In the genomic region with DNA sequence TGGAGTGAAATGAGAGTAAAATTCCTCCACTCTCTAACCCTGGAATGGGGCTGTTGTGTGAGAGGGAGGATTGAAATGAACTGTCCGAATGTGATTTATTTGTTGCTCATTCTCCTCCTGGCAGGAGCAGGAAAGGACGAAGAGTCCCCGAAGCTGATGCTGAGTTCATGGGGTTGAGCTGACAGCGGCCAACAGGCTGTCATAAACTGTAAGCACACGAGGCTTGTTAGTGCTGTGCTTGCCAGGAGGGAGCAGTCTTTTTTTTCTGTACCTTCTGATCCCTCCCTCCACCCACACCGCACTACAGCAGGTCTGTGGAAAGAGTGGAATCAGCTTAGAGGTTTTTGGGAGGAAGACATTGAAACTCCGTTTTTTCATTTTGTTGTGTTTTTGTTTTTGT, we compare ENCODE assay signal across 16 cellular contexts. TPM values are rescaled to one million over a fixed set of nuclear protein-coding genes. Genes with fewer than 3 reads are reported as not detected.
DNase-seq lines count a peak whose midpoint lies in the region; ATAC-seq and TF ChIP-seq lines count a peak whose summit lies in the region.
"Had no signal": no experiment of that assay in that cellular context is flagged by ENCODE, and none has a peak within 500 bp of the region (broad histone marks: within the 10 kb centered on the region; RNA-seq: fewer than 3 reads in every experiment).

No MANE protein-coding gene starts in this region.

- H4K20me1 ChIP-seq in hepatocyte (ENCODE audit: insufficient read depth, poor library complexity, severe bottlenecking): no peaks in the 10 kb centered on the region

- peak; percentile 28 for ATAC-seq in SK-N-SH treated with all-trans-retinoic acid at 6 μM for 48 hours
- ATAC-seq: activated CD8-positive, alpha-beta memory T cell treated with anti-CD3 and anti-CD28 coated beads, Interleukin-2, amount 10 ng/mL, durations not matched to agents 7 days and 5 days; stimulated activated naive CD8-positive, alpha-beta T cell treated with anti-CD3 and anti-CD28 coated beads, Interleukin-15, amount 100 ng/mL, for 72 hours had no signal

- no peak for TF ChIP-seq CTCF in hepatocyte (IDR thresholded peaks at IDR 0.05; ENCODE audit: poor library complexity)

- peak overlapping the region; percentile 36 for H2AFZ ChIP-seq in hepatocyte

- H3K36me3 ChIP-seq in hepatocyte (replicated peaks; ENCODE audit: insufficient read depth, low read depth): no peaks in the 10 kb centered on the region
- H3K36me3 ChIP-seq: pancreas had no signal

- H3K4me2 ChIP-seq in hepatocyte: peak overlapping the region; percentile 89

- no peaks in the 10 kb centered on the region for H3K27me3 ChIP-seq in hepatocyte
- H3K27me3 ChIP-seq: pancreas had no signal

- H3K4me1 ChIP-seq in hepatocyte (ENCODE audit: insufficient read depth): peaks cover 22% of the 10 kb centered on the region
- H3K4me1 ChIP-seq: pancreas had no signal

- peak overlapping the region; percentile 58 for H3K4me3 ChIP-seq in hepatocyte
- H3K4me3 ChIP-seq: K562, lung, pancreas had no signal

- WGBS in hepatocyte (ENCODE audit: low lambda C conversion rate, missing lambda C conversion rate): 39% methylated on average over 7 of the region's 7 CpGs

- H3K27ac ChIP-seq in hepatocyte: peak overlapping the region; percentile 94
- H3K27ac ChIP-seq: pancreas had no signal

- in situ Hi-C loops in G401 (cut with HindIII; ENCODE audit: low sequenced_read_pairs): no loop called here

- no peaks in the 10 kb centered on the region for H3K79me2 ChIP-seq in hepatocyte

- DNase-seq in G401 (ENCODE audit: low spot score): peak; percentile 56
- DNase-seq in hepatocyte (ENCODE audit: low spot score): peak; percentile 61
- DNase-seq in putamen (ENCODE audit: low spot score): peak; percentile 30
- no peak for DNase-seq in NCI-H510A treated with DMSO at 0.1 percent for 48 hours (lab: John Stamatoyannopoulos, UW)
- no peak for DNase-seq in NAMALWA (ENCODE audit: low spot score)
- no peak for DNase-seq in effector CD4-positive, alpha-beta T cell
- DNase-seq in dermis blood vessel endothelial cell: no peak
- DNase-seq: activated CD8-positive, alpha-beta memory T cell treated with anti-CD3 and anti-CD28 coated beads, Interleukin-2, amount 10 ng/mL, durations not matched to agents 7 days and 5 days; activated naive CD8-positive, alpha-beta T cell treated with anti-CD3 and anti-CD28 coated beads, Interleukin-2, amount 10 ng/mL, durations not matched to agents 7 days and 5 days; GDM1; NCI-H2081 treated with DMSO at 0.1 percent for 48 hours; pancreas; stimulated activated naive CD8-positive, alpha-beta T cell treated with anti-CD3 and anti-CD28 coated beads, Interleukin-15, amount 100 ng/mL, for 72 hours had no signal

- no peaks in the 10 kb centered on the region for H3K9me3 ChIP-seq in hepatocyte (ENCODE audit: low read depth)
- H3K9me3 ChIP-seq: pancreas had no signal

- no peaks in the 10 kb centered on the region for H3K9me2 ChIP-seq in hepatocyte (replicated peaks; ENCODE audit: insufficient read depth)

TF ChIP-seq in SK-N-SH treated with all-trans-retinoic acid at 6 μM for 48 hours, 23 proteins besides CTCF, POLR2A, EP300 and RAD21:
- TF ChIP-seq RARB (CRISPR knock-in tag; IDR thresholded peaks at IDR 0.05) (no peak), ARNTL (CRISPR knock-in tag; IDR thresholded peaks at IDR 0.05; ENCODE audit: borderline replicate concordance, low read depth) (no peak), PPARA (CRISPR knock-in tag; IDR thresholded peaks at IDR 0.05; ENCODE audit: borderline replicate concordance) (no peak), ISL1 (CRISPR knock-in tag; IDR thresholded peaks at IDR 0.05) (no peak), ZNF70 (CRISPR knock-in tag; IDR thresholded peaks at IDR 0.05) (no peak)
- TF ChIP-seq, protein P1, sequence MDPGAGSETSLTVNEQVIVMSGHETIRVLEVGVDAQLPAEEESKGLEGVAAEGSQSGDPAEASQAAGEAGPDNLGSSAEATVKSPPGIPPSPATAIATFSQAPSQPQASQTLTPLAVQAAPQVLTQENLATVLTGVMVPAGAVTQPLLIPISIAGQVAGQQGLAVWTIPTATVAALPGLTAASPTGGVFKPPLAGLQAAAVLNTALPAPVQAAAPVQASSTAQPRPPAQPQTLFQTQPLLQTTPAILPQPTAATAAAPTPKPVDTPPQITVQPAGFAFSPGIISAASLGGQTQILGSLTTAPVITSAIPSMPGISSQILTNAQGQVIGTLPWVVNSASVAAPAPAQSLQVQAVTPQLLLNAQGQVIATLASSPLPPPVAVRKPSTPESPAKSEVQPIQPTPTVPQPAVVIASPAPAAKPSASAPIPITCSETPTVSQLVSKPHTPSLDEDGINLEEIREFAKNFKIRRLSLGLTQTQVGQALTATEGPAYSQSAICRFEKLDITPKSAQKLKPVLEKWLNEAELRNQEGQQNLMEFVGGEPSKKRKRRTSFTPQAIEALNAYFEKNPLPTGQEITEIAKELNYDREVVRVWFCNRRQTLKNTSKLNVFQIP (CRISPR knock-in tag; IDR thresholded peaks at IDR 0.05; ENCODE audit: borderline replicate concordance, low read depth): no peak
- TF ChIP-seq, protein P2, sequence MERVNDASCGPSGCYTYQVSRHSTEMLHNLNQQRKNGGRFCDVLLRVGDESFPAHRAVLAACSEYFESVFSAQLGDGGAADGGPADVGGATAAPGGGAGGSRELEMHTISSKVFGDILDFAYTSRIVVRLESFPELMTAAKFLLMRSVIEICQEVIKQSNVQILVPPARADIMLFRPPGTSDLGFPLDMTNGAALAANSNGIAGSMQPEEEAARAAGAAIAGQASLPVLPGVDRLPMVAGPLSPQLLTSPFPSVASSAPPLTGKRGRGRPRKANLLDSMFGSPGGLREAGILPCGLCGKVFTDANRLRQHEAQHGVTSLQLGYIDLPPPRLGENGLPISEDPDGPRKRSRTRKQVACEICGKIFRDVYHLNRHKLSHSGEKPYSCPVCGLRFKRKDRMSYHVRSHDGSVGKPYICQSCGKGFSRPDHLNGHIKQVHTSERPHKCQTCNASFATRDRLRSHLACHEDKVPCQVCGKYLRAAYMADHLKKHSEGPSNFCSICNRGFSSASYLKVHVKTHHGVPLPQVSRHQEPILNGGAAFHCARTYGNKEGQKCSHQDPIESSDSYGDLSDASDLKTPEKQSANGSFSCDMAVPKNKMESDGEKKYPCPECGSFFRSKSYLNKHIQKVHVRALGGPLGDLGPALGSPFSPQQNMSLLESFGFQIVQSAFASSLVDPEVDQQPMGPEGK (CRISPR knock-in tag; IDR thresholded peaks at IDR 0.05; ENCODE audit: borderline replicate concordance): no peak

RNA-seq across cellular contexts. Expression of a gene that starts 33.0 kb away (rescaled TPM):
- 4.2 and 10.6 TPM in 2 replicates for total RNA-seq in G401 (2014; rRNA removed; shearing (Covaris generic))
- 12.8 and 15.6 TPM in 2 replicates for total RNA-seq in hepatocyte
- 12.3 and 13.5 TPM in 2 replicates for polyA plus RNA-seq in hepatocyte
- total RNA-seq in dermis blood vessel endothelial cell: 9.0 and 14.3 TPM in 2 replicates

RNA-seq across cellular contexts. Expression of a gene that starts 37.4 kb away (rescaled TPM):
- total RNA-seq in G401 (2014; rRNA removed; shearing (Covaris generic)): 0.37 and 0.75 TPM in 2 replicates
- total RNA-seq in hepatocyte: 7.7 and 8.6 TPM in 2 replicates
- polyA plus RNA-seq in hepatocyte: 2.3 and 2.8 TPM in 2 replicates
- total RNA-seq in dermis blood vessel endothelial cell: 4.9 and 5.3 TPM in 2 replicates

Comparison
In these comparisons a context has a peak if more than half of its experiments do, and no peak if none do; other contexts are left out.
1. DNase-seq: peak in G401 (single experiment), hepatocyte (single experiment) and putamen (single experiment); none in NCI-H510A treated with DMSO at 0.1 percent for 48 hours (single experiment), NAMALWA (single experiment), effector CD4-positive, alpha-beta T cell (single experiment) and dermis blood vessel endothelial cell (single experiment).